ENCODE assay signal across 22 cellular contexts in genomic region chr3:186032321-186032720, GRCh38.
"Had no signal": no experiment of that assay in that cellular context is flagged by ENCODE, and none has a peak within 500 bp of the region (broad histone marks: within the 10 kb centered on the region; RNA-seq: fewer than 3 reads in every experiment).

No MANE protein-coding gene starts in this region.

- DNase-seq: effector CD8-positive, alpha-beta T cell; foreskin melanocyte; heart left ventricle; hypothalamus; islet precursor cell; mammary epithelial cell; naive thymus-derived CD8-positive, alpha-beta T cell; psoas muscle; retina; right lobe of liver; spleen; stimulated activated CD4-positive, alpha-beta T cell treated with anti-CD3 and anti-CD28 coated beads, Interleukin-15, amount 100 ng/mL, for 24 hours; stimulated activated CD4-positive, alpha-beta T cell treated with anti-CD3 and anti-CD28 coated beads, Interleukin-1b, Interleukin-23, amount 100 ng/mL, for 48 hours; stimulated activated CD4-positive, alpha-beta T cell treated with anti-CD3 and anti-CD28 coated beads, Interleukin-4, amount 100 ng/mL, for 4 hours; stimulated activated naive B cell treated with anti-CD40 and anti-IgM and Interleukin-4, amounts not matched to agents 10 μg/mL and 1 μg/mL and 100 μg/mL, for 72 hours; stimulated activated naive CD8-positive, alpha-beta T cell treated with anti-CD3 and anti-CD28 coated beads, Interleukin-15, amount 100 ng/mL, for 72 hours; testis; upper lobe of right lung had no signal

- H3K9me3 ChIP-seq: heart left ventricle, neutrophil, psoas muscle, right lobe of liver, spleen, testis, tibial nerve, upper lobe of right lung, vagina had no signal

- H3K27ac Mint-ChIP-seq: stimulated activated naive B cell treated with anti-CD40 and anti-IgM and Interleukin-4, amounts not matched to agents 10 μg/mL and 1 μg/mL and 100 μg/mL, for 72 hours; stimulated activated naive CD8-positive, alpha-beta T cell treated with anti-CD3 and anti-CD28 coated beads, Interleukin-15, amount 100 ng/mL, for 72 hours had no signal

- H3K4me3 Mint-ChIP-seq: naive thymus-derived CD8-positive, alpha-beta T cell; stimulated activated naive B cell treated with anti-CD40 and anti-IgM and Interleukin-4, amounts not matched to agents 10 μg/mL and 1 μg/mL and 100 μg/mL, for 72 hours; stimulated activated naive CD8-positive, alpha-beta T cell treated with anti-CD3 and anti-CD28 coated beads, Interleukin-15, amount 100 ng/mL, for 72 hours had no signal

- ATAC-seq: heart left ventricle; left lobe of liver; naive thymus-derived CD8-positive, alpha-beta T cell; psoas muscle; right lobe of liver; stimulated activated naive B cell treated with anti-CD40 and anti-IgM and Interleukin-4, amounts not matched to agents 10 μg/mL and 1 μg/mL and 100 μg/mL, for 72 hours; stimulated activated naive CD8-positive, alpha-beta T cell treated with anti-CD3 and anti-CD28 coated beads, Interleukin-15, amount 100 ng/mL, for 72 hours; upper lobe of right lung had no signal

- H3K4me1 Mint-ChIP-seq: naive thymus-derived CD8-positive, alpha-beta T cell; stimulated activated naive B cell treated with anti-CD40 and anti-IgM and Interleukin-4, amounts not matched to agents 10 μg/mL and 1 μg/mL and 100 μg/mL, for 72 hours; stimulated activated naive CD8-positive, alpha-beta T cell treated with anti-CD3 and anti-CD28 coated beads, Interleukin-15, amount 100 ng/mL, for 72 hours had no signal

- H3K9me3 Mint-ChIP-seq: stimulated activated naive B cell treated with anti-CD40 and anti-IgM and Interleukin-4, amounts not matched to agents 10 μg/mL and 1 μg/mL and 100 μg/mL, for 72 hours; stimulated activated naive CD8-positive, alpha-beta T cell treated with anti-CD3 and anti-CD28 coated beads, Interleukin-15, amount 100 ng/mL, for 72 hours had no signal

- H3K36me3 Mint-ChIP-seq: naive thymus-derived CD8-positive, alpha-beta T cell; stimulated activated naive B cell treated with anti-CD40 and anti-IgM and Interleukin-4, amounts not matched to agents 10 μg/mL and 1 μg/mL and 100 μg/mL, for 72 hours had no signal
